15 cellular contexts compared by ENCODE assay signal in the genomic region with DNA sequence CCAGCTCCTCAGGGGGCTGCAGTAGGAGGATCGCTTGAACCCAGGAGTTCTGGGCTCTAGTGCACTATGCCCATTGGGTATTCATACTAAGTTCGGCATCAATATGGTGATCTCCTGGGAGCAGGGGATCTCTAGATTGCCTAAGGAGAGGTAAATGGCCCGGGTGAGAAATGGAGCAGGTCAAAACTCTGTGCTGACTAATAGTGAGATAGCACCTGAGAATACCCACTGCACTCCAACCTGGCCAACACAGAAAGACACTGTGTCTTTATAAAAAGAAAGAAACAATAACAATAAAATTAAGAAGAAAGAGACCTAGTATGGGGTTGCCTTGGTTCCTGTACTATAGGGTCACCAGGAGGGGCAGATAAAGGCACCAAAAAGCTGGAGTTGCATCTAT. TPM values are rescaled to one million over a fixed set of nuclear protein-coding genes. Genes with fewer than 3 reads are reported as not detected.
DNase-seq lines count a peak whose midpoint lies in the region; ATAC-seq and TF ChIP-seq lines count a peak whose summit lies in the region.
"Had no signal": no experiment of that assay in that cellular context is flagged by ENCODE, and none has a peak within 500 bp of the region (broad histone marks: within the 10 kb centered on the region; RNA-seq: fewer than 3 reads in every experiment).

No MANE protein-coding gene starts in this region.

- peak overlapping the region; percentile 81 for H3K4me2 ChIP-seq in PC-3 (ENCODE audit: low read length)

- peaks cover 9% of the 10 kb centered on the region for H3F3A ChIP-seq in PC-3 (ENCODE audit: low read length, unreplicated experiment)

- intact Hi-C loops in PC-3 (cut with micrococcal nuclease): no loop called here
- intact Hi-C loops in mucosa of descending colon (cut with DNase I, micrococcal nuclease): no loop called here

- H4K20me1 ChIP-seq in PC-3 (ENCODE audit: low read length): no peaks in the 10 kb centered on the region

- H3K9me2 ChIP-seq in PC-3 (replicated peaks; ENCODE audit: low read length): no peaks in the 10 kb centered on the region

- H3K4me1 ChIP-seq in PC-3 (ENCODE audit: insufficient read depth, low read length) (peaks cover 70% of the 10 kb centered on the region), mucosa of descending colon (ENCODE audit: low read depth) (no peaks in the 10 kb centered on the region)

- CTCF ChIA-PET in PC-3 (lab: Charles Lee): no interaction called here

- peak; percentile 57 for DNase-seq in GM12865 (ENCODE audit: low read depth)
- no peak for DNase-seq in PC-3
- DNase-seq in epithelial cell of prostate (ENCODE audit: low read depth, low spot score): no peak
- DNase-seq in superior temporal gyrus (ENCODE audit: extremely low spot score): no peak
- DNase-seq in NCI-H82 (lab: John Stamatoyannopoulos, UW): no peak
- no peak for DNase-seq in mucosa of descending colon
- DNase-seq: CD4-positive, CD25-positive, alpha-beta regulatory T cell; DMS53; KG1; NCI-H1048; NCI-H146; NCI-H2081; NCI-H510A; SHP77 treated with DMSO at 0.1 percent for 48 hours had no signal

- H3K9me3 ChIP-seq in PC-3 (ENCODE audit: low read length) (no peaks in the 10 kb centered on the region), mucosa of descending colon (no peaks in the 10 kb centered on the region)

- BruUV-seq in PC-3 (replicated peaks; lab: Mats Ljungman, UMichigan): TSS peak; percentile 64

- POLR2A ChIA-PET in PC-3 (lab: Charles Lee; ENCODE audit: unreplicated experiment): interaction anchor here (0.5 to 0.6 kb wide), 2 partner anchors 93 to 333 kb away, joined by 3 to 4 read pairs; no protein-coding TSS in a partner anchor

- H2AFZ ChIP-seq in PC-3 (ENCODE audit: low read length): peak overlapping the region; percentile 61

- H3K79me2 ChIP-seq in PC-3 (ENCODE audit: low read length): peaks cover 9% of the 10 kb centered on the region

- H3K27ac ChIP-seq in PC-3 (ENCODE audit: low read length) (peak overlapping the region; percentile 92), epithelial cell of prostate (peak overlapping the region; percentile 74)

- ATAC-seq in GM18868 (IDR thresholded peaks at IDR 0.05; ENCODE audit: unreplicated experiment) (peak; percentile 30), PC-3 (no peak), mucosa of descending colon (no peak)

- H3K27me3 ChIP-seq in PC-3 (ENCODE audit: low read length): no peaks in the 10 kb centered on the region

- H3K36me3 ChIP-seq in PC-3 (ENCODE audit: low read depth, low read length) (no peaks in the 10 kb centered on the region), mucosa of descending colon (ENCODE audit: low read depth) (no peaks in the 10 kb centered on the region)

- TF ChIP-seq CTCF in GM12865 (IDR thresholded peaks at IDR 0.05; ENCODE audit: insufficient read depth, low read depth, low read length, missing control alignments): no peak
- TF ChIP-seq CTCF in PC-3 (conservative IDR thresholded peaks at IDR 0.05; ENCODE audit: low read depth, low read length): no peak
- TF ChIP-seq CTCF in mucosa of descending colon (IDR thresholded peaks at IDR 0.05): no peak

- peak overlapping the region; percentile 70 for H3K9ac ChIP-seq in PC-3 (ENCODE audit: low read length)

- H3K4me3 ChIP-seq in GM12865 (ENCODE audit: low read depth, low read length): no peak overlapping the region
- H3K4me3 ChIP-seq in PC-3 (ENCODE audit: low read length): peak overlapping the region; percentile 57; the same call in 1 of the 2 replicates
- no peak overlapping the region for H3K4me3 ChIP-seq in mucosa of descending colon

RNA-seq across cellular contexts. Expression of gene DUSP12, which starts 13.7 kb away (rescaled TPM):
- total RNA-seq in PC-3 (2014; rRNA removed) (82.2 and 97.6 TPM in 2 replicates), mucosa of descending colon (10 to 100 TPM; 14.3 to 19.5 (median 15.1) TPM)

RNA-seq across cellular contexts. Expression of gene FCRLB, which starts 14.5 kb away (rescaled TPM):
- total RNA-seq in PC-3 (2014; rRNA removed) (10.2 and 12.7 TPM in 2 replicates), mucosa of descending colon (under 1 TPM in 1 of 3 donors, not detected in 2; 0.28 TPM)
- total RNA-seq: CD4-positive, CD25-positive, alpha-beta regulatory T cell had no signal

RNA-seq across cellular contexts. Expression of gene FCRLA, which starts 28.8 kb away (rescaled TPM):
- total RNA-seq in PC-3 (2014; rRNA removed) (not detected in 2 replicates), mucosa of descending colon (under 1 TPM in 2 of 3 donors, not detected in 1; 0.41 to 0.49 TPM)
- total RNA-seq: CD4-positive, CD25-positive, alpha-beta regulatory T cell had no signal

RNA-seq across cellular contexts. Expression of gene ATF6, which starts 30.3 kb away (rescaled TPM):
- 19.2 and 19.7 TPM in 2 replicates for total RNA-seq in PC-3 (2014; rRNA removed)
- total RNA-seq in mucosa of descending colon: 10 to 100 TPM; 21.7 to 24.9 (median 24.5) TPM
